In the genomic region with DNA sequence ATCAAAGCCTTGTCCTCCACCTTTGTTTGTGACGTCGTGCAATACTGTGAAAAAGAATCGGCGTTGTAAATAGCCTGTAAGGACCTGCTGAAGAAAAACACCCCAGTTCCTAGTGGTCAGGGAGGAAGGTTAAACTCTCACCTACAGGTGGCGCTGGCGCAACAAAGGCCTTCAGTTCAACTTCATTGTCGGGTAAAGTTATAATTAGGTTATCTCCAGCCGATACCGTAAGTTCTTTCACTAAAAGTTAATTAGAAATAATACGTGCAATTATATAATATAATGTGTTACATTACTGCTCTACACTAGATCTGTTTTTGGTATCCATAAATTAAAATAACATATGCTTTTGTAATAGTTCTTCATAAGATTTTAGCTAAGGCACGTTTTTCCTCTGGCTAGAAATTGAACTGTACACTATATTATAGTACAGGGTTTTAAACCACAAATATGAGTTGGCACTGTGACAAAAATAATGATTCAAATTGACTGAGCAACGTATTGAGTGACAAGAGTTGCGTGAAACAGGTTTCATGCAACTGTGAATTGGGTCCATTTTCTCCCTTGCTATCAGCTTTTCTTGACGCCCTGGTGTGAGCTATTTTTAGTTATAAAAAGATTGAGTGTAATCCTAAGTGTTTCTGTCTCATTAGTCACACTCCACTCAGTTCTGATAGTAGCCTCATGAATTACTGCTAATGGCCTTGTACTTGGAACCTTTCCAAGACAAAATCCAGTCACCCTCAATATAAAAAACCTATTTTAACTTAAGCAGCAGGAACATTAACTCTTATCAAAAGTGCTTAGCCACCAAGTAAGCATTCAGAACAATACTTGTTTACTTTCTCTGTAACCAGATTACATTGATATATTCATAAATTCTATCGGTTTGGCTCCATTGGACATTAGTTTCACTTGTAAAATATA, we compare ENCODE assay signal across 8 cellular contexts.
DNase-seq lines count a peak whose midpoint lies in the region; ATAC-seq lines count a peak whose summit lies in the region.

No MANE protein-coding gene starts in this region.

- no peaks in the 10 kb centered on the region for H3K36me3 ChIP-seq in SJSA1

- H3K27ac ChIP-seq in SJSA1 = no peak overlapping the region

- intact Hi-C loops in posterior cingulate gyrus (cut with DNase I) = loop anchor here (5.0 kb wide), 1 partner anchor 184 kb away; no protein-coding TSS in a partner anchor

- no peaks in the 10 kb centered on the region for H3K4me1 ChIP-seq in SJSA1 (replicated peaks)

- ATAC-seq in GM21576 (IDR thresholded peaks at IDR 0.05; ENCODE audit: unreplicated experiment) = peak; percentile 79

- H3K27me3 ChIP-seq in SJSA1 (replicated peaks) = peaks cover 2% of the 10 kb centered on the region; the same call in 1 of the 2 replicates

- DNase-seq in COLO668 (lab: John Stamatoyannopoulos, UW; ENCODE audit: unreplicated experiment) = peak; percentile 74
- peak; percentile 67 for DNase-seq in MV-4-11 (lab: John Stamatoyannopoulos, UW)
- peak; percentile 25 to 51 for DNase-seq in SJSA1 (ENCODE audit: low read depth in 1 of 2, low spot score in 2 of 2)
- DNase-seq in activated naive CD4-positive, alpha-beta T cell treated with Interleukin-2 at 50 U/mL for 16 hours = peak; percentile 74
- peak; percentile 55 for DNase-seq in glomerular visceral epithelial cell (ENCODE audit: extremely low spot score)
- peak; percentile 32 to 93 (median 73) for DNase-seq in posterior cingulate gyrus
- DNase-seq in ureter (ENCODE audit: low spot score) = peak; percentile 77

- H3K4me3 ChIP-seq in SJSA1 = no peak overlapping the region

- H3K9me3 ChIP-seq in SJSA1 (replicated peaks) = no peaks in the 10 kb centered on the region
